Comparison of ENCODE assay signal across 29 cellular contexts in the genomic region with DNA sequence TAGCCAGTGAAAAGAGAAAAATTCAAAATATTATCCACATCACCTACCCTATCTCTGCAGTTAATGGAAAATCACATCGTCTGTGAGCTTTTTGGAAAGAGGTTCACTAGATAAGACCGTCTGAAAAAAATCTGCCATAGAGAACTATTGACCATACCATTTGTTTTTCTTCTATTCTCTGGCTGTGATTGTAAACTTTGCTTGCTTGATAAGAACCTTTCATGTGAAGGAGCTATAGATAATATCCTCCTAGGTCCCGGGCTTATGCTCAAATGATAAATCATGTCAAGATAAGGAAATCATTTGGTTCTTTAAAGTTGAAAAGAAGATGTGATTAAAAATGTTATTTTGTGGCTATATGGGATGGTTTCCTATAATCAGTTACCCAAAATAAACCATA.
"Had no signal": no experiment of that assay in that cellular context is flagged by ENCODE, and none has a peak within 500 bp of the region (broad histone marks: within the 10 kb centered on the region; RNA-seq: fewer than 3 reads in every experiment).

No MANE protein-coding gene starts in this region.

- DNase-seq: activated CD4-positive, alpha-beta memory T cell treated with anti-CD3 and anti-CD28 coated beads for 36 hours; activated CD4-positive, alpha-beta T cell treated with anti-CD3 and anti-CD28 coated beads for 36 hours; activated CD4-positive, alpha-beta T cell treated with anti-CD3 and anti-CD28 coated beads, Interleukin-2, amount 10 ng/mL, durations not matched to agents 24 days and 14 days; activated CD4-positive, CD25-positive, alpha-beta regulatory T cell; activated CD4-positive, CD25-positive, alpha-beta regulatory T cell treated with anti-CD3 and anti-CD28 coated beads, Interleukin-2, amount 50 U/mL, for 72 hours; activated CD8-positive, alpha-beta memory T cell treated with anti-CD3 and anti-CD28 coated beads, Interleukin-2, amount 10 ng/mL, durations not matched to agents 7 days and 5 days; activated CD8-positive, alpha-beta memory T cell treated with anti-CD3 and anti-CD28 coated beads, Interleukin-2, amount 50 U/mL, for 4 hours; activated CD8-positive, alpha-beta T cell treated with anti-CD3 and anti-CD28 coated beads, Interleukin-2, amount 10 ng/mL, durations not matched to agents 7 days and 5 days; activated gamma-delta T cell; activated naive CD4-positive, alpha-beta T cell; activated naive CD4-positive, alpha-beta T cell treated with anti-CD3 and anti-CD28 coated beads, Interleukin-2, amount 50 U/mL, for 16 hours; activated T-cell treated with anti-CD3 and anti-CD28 coated beads, Interleukin-2, amount 50 U/mL, for 1 hour; activated T-cell treated with anti-CD3 and anti-CD28 coated beads, Interleukin-2, amount 50 U/mL, for 48 hours; amniotic stem cell; caudate nucleus; cortex of kidney; dermis blood vessel endothelial cell; effector CD4-positive, alpha-beta T cell; effector memory CD8-positive, alpha-beta T cell; erythroblast; foreskin melanocyte; head of caudate nucleus; T-helper 1 cell; T-helper 17 cell; T1000 had no signal

- H3K27ac ChIP-seq: body of pancreas, esophagus muscularis mucosa, gastroesophageal sphincter had no signal

- H3K4me1 ChIP-seq: esophagus muscularis mucosa, gastroesophageal sphincter had no signal

- H3K36me3 ChIP-seq: esophagus muscularis mucosa, gastroesophageal sphincter had no signal

- H3K4me3 ChIP-seq: body of pancreas, esophagus muscularis mucosa, gastroesophageal sphincter had no signal

- H3K27me3 ChIP-seq: body of pancreas, esophagus muscularis mucosa, gastroesophageal sphincter had no signal

- FAIRE-seq: colon had no signal
